ENCODE assay signal across 9 cellular contexts in genomic region chr1:65149391-65149729, GRCh38. TPM values are rescaled to one million over a fixed set of nuclear protein-coding genes. Genes with fewer than 3 reads are reported as not detected.
A peak's percentile ranks its signal among the peaks of the same experiment; 100 is the strongest.
DNase-seq lines count a peak whose midpoint lies in the region; ATAC-seq lines count a peak whose summit lies in the region.
"Had no signal": no experiment of that assay in that cellular context is flagged by ENCODE, and none has a peak within 500 bp of the region (broad histone marks: within the 10 kb centered on the region; RNA-seq: fewer than 3 reads in every experiment).

No MANE protein-coding gene starts in this region.

- H3K4me3 Mint-ChIP-seq in CD8-positive, alpha-beta memory T cell: peak overlapping the region; percentile 80 to 89 (median 84)

- no peaks in the 10 kb centered on the region for H3K9me3 ChIP-seq in CD8-positive, alpha-beta memory T cell (ENCODE audit: low read length)
- H3K9me3 ChIP-seq in duodenal mucosa (ENCODE audit: control insufficient read depth in 1 of 2, low read length in 2 of 2) (no peaks in the 10 kb centered on the region), neuron (ENCODE audit: low read length) (no peaks in the 10 kb centered on the region)

- H3K9ac ChIP-seq in duodenal mucosa (ENCODE audit: low read depth in 1 of 2, low read length in 2 of 2): peak overlapping the region in 1 of 2 donors; percentile 63

- H3K36me3 ChIP-seq in CD8-positive, alpha-beta memory T cell (ENCODE audit: insufficient read depth, low read length): no peaks in the 10 kb centered on the region
- H3K36me3 ChIP-seq in duodenal mucosa (ENCODE audit: control insufficient read depth in 1 of 2, insufficient read depth in 2 of 2, low read length in 2 of 2): no peaks in the 10 kb centered on the region
- no peaks in the 10 kb centered on the region for H3K36me3 ChIP-seq in neuron (ENCODE audit: insufficient read depth, low read length)

- ATAC-seq in GM21576 (IDR thresholded peaks at IDR 0.05; ENCODE audit: unreplicated experiment) (no peak), GM19328 (IDR thresholded peaks at IDR 0.05; ENCODE audit: unreplicated experiment) (no peak)

- H3K36me3 Mint-ChIP-seq in CD8-positive, alpha-beta memory T cell: no peaks in the 10 kb centered on the region

- peak overlapping the region in 1 of 8 donors; percentile 41 for H3K27ac Mint-ChIP-seq in CD8-positive, alpha-beta memory T cell

- peaks cover 11 to 22% (median 15%) of the 10 kb centered on the region in 3 donors for H3K4me1 Mint-ChIP-seq in CD8-positive, alpha-beta memory T cell

- DNase-seq in CD8-positive, alpha-beta memory T cell: no peak
- DNase-seq in LHCN-M2 (ENCODE audit: low read depth) (peak; percentile 10), GM03348 (ENCODE audit: low spot score) (no peak), nucleus accumbens (lab: John Stamatoyannopoulos, UW) (no peak)
- DNase-seq: effector CD4-positive, alpha-beta T cell had no signal

- CTCF ChIA-PET in CD8-positive, alpha-beta memory T cell (lab: Charles Lee): interaction anchor here (1.2 kb wide), 1 partner anchor 325 kb away, joined by 3 read pairs; no protein-coding TSS in a partner anchor

- POLR2A ChIA-PET in CD8-positive, alpha-beta memory T cell (lab: Charles Lee): no interaction called here

- no peak overlapping the region for H2AFZ ChIP-seq in neuron (ENCODE audit: low read depth, low read length)

- H3K9me3 Mint-ChIP-seq in CD8-positive, alpha-beta memory T cell: no peaks in the 10 kb centered on the region

- peaks cover 34 to 50% of the 10 kb centered on the region in 2 donors for H3K27me3 Mint-ChIP-seq in CD8-positive, alpha-beta memory T cell

- peaks cover 12% of the 10 kb centered on the region for H3K27me3 ChIP-seq in CD8-positive, alpha-beta memory T cell (ENCODE audit: insufficient read depth, low read length, poor library complexity, severe bottlenecking)
- H3K27me3 ChIP-seq in duodenal mucosa (ENCODE audit: control insufficient read depth in 1 of 2, insufficient read depth in 2 of 2, low read length in 2 of 2) (peaks cover 0 to 4% of the 10 kb centered on the region in 2 donors), neuron (ENCODE audit: insufficient read depth, low read length) (peaks cover 45% of the 10 kb centered on the region)

- H3K4me1 ChIP-seq in CD8-positive, alpha-beta memory T cell (ENCODE audit: insufficient read depth, low read length): peaks cover 5% of the 10 kb centered on the region
- H3K4me1 ChIP-seq in duodenal mucosa (ENCODE audit: control insufficient read depth in 1 of 2, insufficient read depth in 2 of 2, low read length in 2 of 2) (peaks cover 7 to 13% of the 10 kb centered on the region in 2 donors), neuron (ENCODE audit: insufficient read depth, low read length) (peaks cover 9% of the 10 kb centered on the region)

- no peak overlapping the region for H3K27ac ChIP-seq in CD8-positive, alpha-beta memory T cell (ENCODE audit: low read depth, low read length)
- no peak overlapping the region for H3K27ac ChIP-seq in duodenal mucosa (ENCODE audit: low read depth, low read length)

- peak overlapping the region; percentile 42 for H3K4me3 ChIP-seq in CD8-positive, alpha-beta memory T cell (ENCODE audit: low read length)
- H3K4me3 ChIP-seq in duodenal mucosa (ENCODE audit: low read depth in 1 of 2, low read length in 2 of 2) (peak overlapping the region; percentile 69 to 73), neuron (ENCODE audit: low read length) (peak overlapping the region; percentile 72)

RNA-seq across cellular contexts. Expression of gene AK4, which starts 1.4 kb away (rescaled TPM):
- total RNA-seq in CD8-positive, alpha-beta memory T cell: 10 to 100 TPM; 29.9 to 32.2 TPM
- polyA plus RNA-seq in CD8-positive, alpha-beta memory T cell: 0.08 TPM
- total RNA-seq in LHCN-M2 (2014; rRNA removed): 48.5 and 53.5 TPM in 2 replicates
- 25.6 TPM for polyA plus RNA-seq in LHCN-M2 (2012)
